8 cellular contexts compared by ENCODE assay signal in genomic region chr4:89254847-89255246, GRCh38. TPM values are rescaled to one million over a fixed set of nuclear protein-coding genes. Genes with fewer than 3 reads are reported as not detected.
DNase-seq lines count a peak whose midpoint lies in the region; FAIRE-seq and TF ChIP-seq lines count a peak whose summit lies in the region.

No MANE protein-coding gene starts in this region.

- H3K9me3 ChIP-seq in endothelial cell of umbilical vein (replicated peaks; ENCODE audit: control insufficient read depth, insufficient read depth, low read length) (no peaks in the 10 kb centered on the region), prostate gland (no peaks in the 10 kb centered on the region)

- DNase-seq in AG08396 (ENCODE audit: low spot score) = peak; percentile 50
- peak; percentile 15 for DNase-seq in GM18507 (ENCODE audit: extremely low spot score, insufficient read length, low read depth)
- DNase-seq in activated CD4-positive, alpha-beta T cell treated with anti-CD3 and anti-CD28 coated beads, Interleukin-2, amount 50 U/mL, for 4 hours = peak; percentile 20 to 21
- peak; percentile 29 for DNase-seq in endothelial cell of umbilical vein (ENCODE audit: low read depth, low spot score)
- no peak for DNase-seq in prostate gland (ENCODE audit: low spot score)
- no peak for DNase-seq in NCI-H2029 (lab: John Stamatoyannopoulos, UW)
- no peak for DNase-seq in NK-92 (lab: John Stamatoyannopoulos, UW; ENCODE audit: unreplicated experiment)

- TF ChIP-seq CTCF in KMS-11 (conservative IDR thresholded peaks at IDR 0.05; ENCODE audit: low read depth, low read length) (peak; percentile 99), endothelial cell of umbilical vein (IDR thresholded peaks at IDR 0.05; ENCODE audit: extremely low read depth in 1 of 2, insufficient read depth in 1 of 2, low read depth in 1 of 2, low read length in 2 of 2) (peak; percentile 74 to 79), prostate gland (IDR thresholded peaks at IDR 0.05) (peak; percentile 22 to 68 (median 42))

- dilution Hi-C loops in endothelial cell of umbilical vein (cut with MboI; ENCODE audit: extremely low pct_ligation_motif_present, low sequenced_read_pairs) = no loop called here

- no TSS peak for BruUV-seq in endothelial cell of umbilical vein (replicated peaks; lab: Mats Ljungman, UMichigan)

- no peaks in the 10 kb centered on the region for H3K9me1 ChIP-seq in endothelial cell of umbilical vein (replicated peaks; ENCODE audit: control insufficient read depth, extremely low read depth, insufficient read depth, low read length)

- CTCF ChIA-PET in endothelial cell of umbilical vein (lab: Charles Lee) = interaction anchor here (0.6 to 3.0 kb wide), 17 partner anchors 9 to 181 kb away, joined by 3 to 18 read pairs (median 3); partner anchors contain the start of gene GPRIN3

- H3K27me3 ChIP-seq in KMS-11 (ENCODE audit: insufficient read depth, low read depth) (no peaks in the 10 kb centered on the region), endothelial cell of umbilical vein (ENCODE audit: control insufficient read depth in 2 of 2, insufficient read depth in 2 of 2, low read length in 2 of 2) (peaks cover 11% of the 10 kb centered on the region in 2 experiments), prostate gland (replicated peaks; ENCODE audit: insufficient read depth) (no peaks in the 10 kb centered on the region)

- H3K4me3 ChIP-seq in KMS-11 (IDR thresholded peaks at IDR 0.05; ENCODE audit: insufficient read depth, low read depth, low read length) = peak overlapping the region; percentile 57
- no peak overlapping the region for H3K4me3 ChIP-seq in endothelial cell of umbilical vein (replicated peaks in 1 of 3; ENCODE audit: insufficient read depth in 1 of 3, low read depth in 1 of 3, low read length in 3 of 3)
- H3K4me3 ChIP-seq in prostate gland = no peak overlapping the region

- POLR2A ChIA-PET in endothelial cell of umbilical vein (lab: Charles Lee) = no interaction called here

- TF ChIP-seq POLR2A in endothelial cell of umbilical vein (IDR thresholded peaks at IDR 0.05; ENCODE audit: low read depth, low read length) (no peak), prostate gland (IDR thresholded peaks at IDR 0.05) (no peak)

- no peak overlapping the region for H2AFZ ChIP-seq in KMS-11 (ENCODE audit: low read depth)
- H2AFZ ChIP-seq in endothelial cell of umbilical vein (ENCODE audit: low read depth, low read length) = no peak overlapping the region

- peaks cover 72% of the 10 kb centered on the region for H3K4me1 ChIP-seq in KMS-11 (ENCODE audit: low read depth, poor library complexity, severe bottlenecking)
- H3K4me1 ChIP-seq in endothelial cell of umbilical vein (ENCODE audit: control insufficient read depth, extremely low read depth, insufficient read depth, low read length) = no peaks in the 10 kb centered on the region
- no peaks in the 10 kb centered on the region for H3K4me1 ChIP-seq in prostate gland (replicated peaks)

- H3K36me3 ChIP-seq in KMS-11 (ENCODE audit: insufficient read depth) (no peaks in the 10 kb centered on the region), endothelial cell of umbilical vein (ENCODE audit: control insufficient read depth in 2 of 2, extremely low read depth in 1 of 2, insufficient read depth in 2 of 2, low read length in 2 of 2) (no peaks in the 10 kb centered on the region), prostate gland (no peaks in the 10 kb centered on the region)

- FAIRE-seq in GM18507 (lab: Jason Lieb, UNC) (peak; percentile 31), endothelial cell of umbilical vein (lab: Jason Lieb, UNC) (no peak)

- WGBS in prostate gland = 32% methylated on average over 3 of the region's 3 CpGs

- H3K27ac ChIP-seq in KMS-11 (peak overlapping the region; percentile 34; the same call in 1 of the 2 replicates), endothelial cell of umbilical vein (ENCODE audit: insufficient read depth, low read depth, low read length) (no peak overlapping the region), prostate gland (no peak overlapping the region)

- H3K9ac ChIP-seq in KMS-11 = no peak overlapping the region
- no peak overlapping the region for H3K9ac ChIP-seq in endothelial cell of umbilical vein (replicated peaks; ENCODE audit: extremely low read depth, insufficient read depth, low read length)

- H4K20me1 ChIP-seq in KMS-11 (ENCODE audit: insufficient read depth) (no peaks in the 10 kb centered on the region), endothelial cell of umbilical vein (replicated peaks; ENCODE audit: control insufficient read depth, extremely low read depth, insufficient read depth, low read length) (no peaks in the 10 kb centered on the region)

- peaks cover 69% of the 10 kb centered on the region for H3K79me2 ChIP-seq in KMS-11 (ENCODE audit: insufficient read depth, low read depth)
- H3K79me2 ChIP-seq in endothelial cell of umbilical vein (ENCODE audit: control insufficient read depth, insufficient read depth, low read length) = no peaks in the 10 kb centered on the region

- intact Hi-C loops in endothelial cell of umbilical vein (cut with micrococcal nuclease) = loop anchor here (1.0 kb wide), 1 partner anchor 179 kb away; no protein-coding TSS in a partner anchor
- intact Hi-C loops in prostate gland (cut with DNase I) = no loop called here

- H3K4me2 ChIP-seq in KMS-11 (peak overlapping the region; percentile 47), endothelial cell of umbilical vein (ENCODE audit: insufficient read depth, low read length) (no peak overlapping the region)

TF ChIP-seq in endothelial cell of umbilical vein, 7 proteins besides CTCF, POLR2A, EP300 and RAD21:
- TF ChIP-seq POLR2AphosphoS5 (IDR thresholded peaks at IDR 0.05; ENCODE audit: insufficient read depth, low read depth, low read length) (no peak), EZH2 (IDR thresholded peaks at IDR 0.05; ENCODE audit: borderline replicate concordance, low read depth, low read length, severe bottlenecking) (no peak), GATA2 (IDR thresholded peaks at IDR 0.05; ENCODE audit: insufficient read depth, insufficient read length, low read depth, low read length) (no peak), FOS (IDR thresholded peaks at IDR 0.05; ENCODE audit: borderline replicate concordance, insufficient read depth, low read length) (no peak), JUN (IDR thresholded peaks at IDR 0.05; ENCODE audit: borderline replicate concordance, insufficient read depth, insufficient read length, low read depth) (no peak)

RNA-seq across cellular contexts. Expression of gene GPRIN3, which starts 52.8 kb away (rescaled TPM):
- 2.2 and 2.4 TPM in 2 replicates for total RNA-seq in endothelial cell of umbilical vein
- polyA plus RNA-seq in endothelial cell of umbilical vein = 0.16 and 0.17 TPM in 2 replicates
- polyA plus RNA-seq in endothelial cell of umbilical vein (2011; cell fraction: cytosol; rRNA removed) = 0.18 and 0.22 TPM in 2 replicates
- polyA plus RNA-seq in endothelial cell of umbilical vein (2011; cell fraction: nucleus; rRNA removed) = 0.56 and 0.70 TPM in 2 replicates
- 0.20 and 0.43 TPM in 2 replicates for polyA plus RNA-seq in endothelial cell of umbilical vein (2012)
- 1.6 and 2.1 TPM in 2 replicates for polyA minus RNA-seq in endothelial cell of umbilical vein
- polyA minus RNA-seq in endothelial cell of umbilical vein (2011; cell fraction: cytosol; rRNA and poly(A)+ RNA removed) = not detected
- 1.5 and 2.6 TPM in 2 replicates for polyA minus RNA-seq in endothelial cell of umbilical vein (2011; cell fraction: nucleus; rRNA and poly(A)+ RNA removed)
- 1 to 10 TPM in 1 of 2 donors, under 1 TPM in 1; 0.77 to 2.4 TPM for total RNA-seq in prostate gland

Comparison
In these comparisons a context has a peak if more than half of its experiments do, and no peak if none do; other contexts are left out.
1. DNase-seq: peak in AG08396 (single experiment), GM18507 (single experiment), activated CD4-positive, alpha-beta T cell treated with anti-CD3 and anti-CD28 coated beads, Interleukin-2, amount 50 U/mL, for 4 hours (2 of 2) and endothelial cell of umbilical vein (single experiment); none in prostate gland (single experiment), NCI-H2029 (single experiment) and NK-92 (single experiment).
2. CTCF ChIP-seq: peak in every context shown above with its lines; median percentile 99 in KMS-11; 76 in endothelial cell of umbilical vein; 42 in prostate gland.